In the genomic region with DNA sequence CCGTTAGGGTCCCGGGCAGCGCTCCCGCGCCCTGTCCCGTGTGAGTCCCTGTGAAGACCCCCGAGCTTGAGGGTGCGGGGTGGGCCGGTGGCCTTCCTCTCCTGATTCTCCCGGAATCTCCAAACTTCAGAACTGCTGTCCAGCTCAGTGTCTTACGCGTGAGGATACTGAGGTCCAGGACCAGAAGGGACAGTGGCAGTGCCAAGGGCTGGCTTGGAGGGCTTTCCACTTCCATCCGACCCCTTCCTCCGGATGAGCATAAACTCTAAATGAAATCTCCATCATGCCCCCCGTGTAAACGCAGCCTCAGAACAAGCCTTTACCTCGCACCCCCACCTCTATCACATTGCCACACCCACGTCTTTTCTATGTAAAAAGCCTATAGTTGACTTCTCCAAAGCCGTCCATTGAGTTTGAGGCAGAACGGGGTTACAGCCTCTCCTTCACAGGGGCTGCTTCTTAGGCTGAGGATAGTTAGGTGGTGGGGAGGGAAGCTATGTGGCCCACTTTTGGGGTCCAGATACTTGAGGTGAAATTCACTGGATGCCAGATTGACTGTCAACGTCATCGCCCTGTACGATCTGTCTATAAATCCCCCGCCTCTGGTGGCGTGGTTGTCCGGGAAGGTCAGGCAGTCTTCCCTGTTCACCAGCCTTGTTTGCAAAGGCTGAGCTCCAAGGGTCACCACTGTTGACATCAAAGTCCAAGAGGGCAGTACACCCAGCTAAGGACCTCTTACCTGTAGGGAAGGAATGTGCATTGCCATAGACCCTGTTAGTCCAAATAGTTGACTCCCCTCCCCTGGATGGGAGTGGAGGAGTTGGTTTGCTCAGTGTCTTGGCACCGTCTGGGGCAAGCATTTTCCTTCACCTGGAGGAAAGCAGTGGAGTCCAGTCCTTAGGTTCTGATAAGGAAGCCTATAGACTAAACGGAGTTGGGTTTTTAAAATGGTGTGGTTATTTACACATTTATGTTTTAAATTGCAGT, we compare ENCODE assay signal across 7 cellular contexts. TPM values are rescaled to one million over a fixed set of nuclear protein-coding genes. Genes with fewer than 3 reads are reported as not detected.
DNase-seq lines count a peak whose midpoint lies in the region; ATAC-seq and TF ChIP-seq lines count a peak whose summit lies in the region.

No MANE protein-coding gene starts in this region.

- H3K4me1 ChIP-seq in aorta (ENCODE audit: control insufficient read depth in 1 of 2, insufficient read depth in 2 of 2, low read length in 2 of 2): peaks cover 3 to 6% of the 10 kb centered on the region in 2 donors

- TF ChIP-seq CTCF in epithelial cell of esophagus (IDR thresholded peaks at IDR 0.05; ENCODE audit: insufficient read depth, low read depth, low read length, missing control alignments) (peak; percentile 0), nephron progenitor cell (IDR thresholded peaks at IDR 0.05) (no peak)

- 15 to 23% methylated on average over 23 to 28 of the region's 28 CpGs for whole genome bisulfite sequencing in aorta, 2 donors

- peak; percentile 14 for DNase-seq in NCI-H226
- peak; percentile 68 for DNase-seq in activated CD4-positive, alpha-beta memory T cell treated with anti-CD3 and anti-CD28 coated beads for 36 hours
- DNase-seq in epithelial cell of esophagus (ENCODE audit: low read depth): peak; percentile 59
- DNase-seq in nephron progenitor cell: peak; percentile 9
- DNase-seq in aorta: no peak

- ATAC-seq in GM18511 (IDR thresholded peaks at IDR 0.05; ENCODE audit: unreplicated experiment) (peak; percentile 9), aorta (ENCODE audit: low FRiP score) (no peak), GM21447 (IDR thresholded peaks at IDR 0.05; ENCODE audit: unreplicated experiment) (no peak)

- peak overlapping the region; percentile 96 for H3K4me3 Mint-ChIP-seq in activated CD4-positive, alpha-beta memory T cell treated with anti-CD3 and anti-CD28 coated beads for 36 hours
- H3K4me3 Mint-ChIP-seq in nephron progenitor cell: peak overlapping the region; percentile 92

- no peaks in the 10 kb centered on the region for H3K9me3 ChIP-seq in aorta (ENCODE audit: control insufficient read depth, low read length)

- peaks cover 37% of the 10 kb centered on the region for H3K4me1 Mint-ChIP-seq in activated CD4-positive, alpha-beta memory T cell treated with anti-CD3 and anti-CD28 coated beads for 36 hours (ENCODE audit: low read depth)
- H3K4me1 Mint-ChIP-seq in nephron progenitor cell: peaks cover 55% of the 10 kb centered on the region

- H3K4me3 ChIP-seq in epithelial cell of esophagus (ENCODE audit: low read length): peak overlapping the region; percentile 87
- H3K4me3 ChIP-seq in aorta (ENCODE audit: low read length in 2 of 2): peak overlapping the region; percentile 31 to 99

- no peaks in the 10 kb centered on the region for H3K27me3 Mint-ChIP-seq in activated CD4-positive, alpha-beta memory T cell treated with anti-CD3 and anti-CD28 coated beads for 36 hours
- no peaks in the 10 kb centered on the region for H3K27me3 Mint-ChIP-seq in nephron progenitor cell (ENCODE audit: low read depth, poor library complexity)

- H3K36me3 Mint-ChIP-seq in activated CD4-positive, alpha-beta memory T cell treated with anti-CD3 and anti-CD28 coated beads for 36 hours: peaks cover 44% of the 10 kb centered on the region
- peaks cover 31% of the 10 kb centered on the region for H3K36me3 Mint-ChIP-seq in nephron progenitor cell (ENCODE audit: low read depth)

- peak overlapping the region; percentile 98 for H3K27ac Mint-ChIP-seq in activated CD4-positive, alpha-beta memory T cell treated with anti-CD3 and anti-CD28 coated beads for 36 hours
- peak overlapping the region; percentile 95 for H3K27ac Mint-ChIP-seq in nephron progenitor cell

- H3K27me3 ChIP-seq in aorta (ENCODE audit: control insufficient read depth in 1 of 2, insufficient read depth in 2 of 2, low read length in 1 of 2): no peaks in the 10 kb centered on the region

- H3K27ac ChIP-seq in aorta (ENCODE audit: low read depth in 1 of 2, low read length in 2 of 2): peak overlapping the region in 1 of 2 donors; percentile 22

- intact Hi-C loops in activated CD4-positive, alpha-beta memory T cell treated with anti-CD3 and anti-CD28 coated beads for 36 hours (cut with micrococcal nuclease): loop anchor here (1.0 to 10.0 kb wide), 2 partner anchors 9 to 464 kb away; no protein-coding TSS in a partner anchor
- intact Hi-C loops in aorta (cut with DNase I): loop anchor here in 1 of 2 donors (5.0 kb wide), 1 partner anchor 66 kb away; a partner anchor contains a TSS

- no peaks in the 10 kb centered on the region for H3K36me3 ChIP-seq in aorta (ENCODE audit: control insufficient read depth in 1 of 2, insufficient read depth in 2 of 2, low read length in 1 of 2)

- H3K9me3 Mint-ChIP-seq in activated CD4-positive, alpha-beta memory T cell treated with anti-CD3 and anti-CD28 coated beads for 36 hours: no peaks in the 10 kb centered on the region
- no peaks in the 10 kb centered on the region for H3K9me3 Mint-ChIP-seq in nephron progenitor cell

- POLR2A ChIA-PET in activated CD4-positive, alpha-beta memory T cell treated with anti-CD3 and anti-CD28 coated beads for 36 hours (lab: Charles Lee): interaction anchor here (0.6 to 5.1 kb wide), 16 partner anchors 10 to 695 kb away, joined by 3 to 109 read pairs (median 4); a partner anchor contains a TSS

- CTCF ChIA-PET in activated CD4-positive, alpha-beta memory T cell treated with anti-CD3 and anti-CD28 coated beads for 36 hours (lab: Charles Lee): interaction anchor here (0.7 to 2.8 kb wide), 3 partner anchors 8 to 66 kb away, joined by 3 to 10 read pairs (median 4); no protein-coding TSS in a partner anchor

RNA-seq across cellular contexts. Expression of a gene that starts 1.2 kb away (rescaled TPM):
- 100 to 1,000 TPM; 192 to 203 TPM for total RNA-seq in activated CD4-positive, alpha-beta memory T cell treated with anti-CD3 and anti-CD28 coated beads for 36 hours
- 10 to 100 TPM; 34.4 to 37.9 TPM for total RNA-seq in aorta
- 1 to 10 TPM; 4.0 to 7.8 TPM for polyA plus RNA-seq in aorta

Comparison
In these comparisons a context has a peak if more than half of its experiments do, and no peak if none do; other contexts are left out.
1. DNase-seq: peak in NCI-H226 (single experiment), activated CD4-positive, alpha-beta memory T cell treated with anti-CD3 and anti-CD28 coated beads for 36 hours (single experiment), epithelial cell of esophagus (single experiment) and nephron progenitor cell (single experiment); none in aorta (0 of 2).
2. RNA of a gene that starts 1.2 kb away (total RNA-seq): 192 to 203 TPM in activated CD4-positive, alpha-beta memory T cell treated with anti-CD3 and anti-CD28 coated beads for 36 hours; 34.4 to 37.9 TPM in aorta; every median in the first group is over 4 times any median in the second.